8 cellular contexts compared by ENCODE assay signal in the genomic region with DNA sequence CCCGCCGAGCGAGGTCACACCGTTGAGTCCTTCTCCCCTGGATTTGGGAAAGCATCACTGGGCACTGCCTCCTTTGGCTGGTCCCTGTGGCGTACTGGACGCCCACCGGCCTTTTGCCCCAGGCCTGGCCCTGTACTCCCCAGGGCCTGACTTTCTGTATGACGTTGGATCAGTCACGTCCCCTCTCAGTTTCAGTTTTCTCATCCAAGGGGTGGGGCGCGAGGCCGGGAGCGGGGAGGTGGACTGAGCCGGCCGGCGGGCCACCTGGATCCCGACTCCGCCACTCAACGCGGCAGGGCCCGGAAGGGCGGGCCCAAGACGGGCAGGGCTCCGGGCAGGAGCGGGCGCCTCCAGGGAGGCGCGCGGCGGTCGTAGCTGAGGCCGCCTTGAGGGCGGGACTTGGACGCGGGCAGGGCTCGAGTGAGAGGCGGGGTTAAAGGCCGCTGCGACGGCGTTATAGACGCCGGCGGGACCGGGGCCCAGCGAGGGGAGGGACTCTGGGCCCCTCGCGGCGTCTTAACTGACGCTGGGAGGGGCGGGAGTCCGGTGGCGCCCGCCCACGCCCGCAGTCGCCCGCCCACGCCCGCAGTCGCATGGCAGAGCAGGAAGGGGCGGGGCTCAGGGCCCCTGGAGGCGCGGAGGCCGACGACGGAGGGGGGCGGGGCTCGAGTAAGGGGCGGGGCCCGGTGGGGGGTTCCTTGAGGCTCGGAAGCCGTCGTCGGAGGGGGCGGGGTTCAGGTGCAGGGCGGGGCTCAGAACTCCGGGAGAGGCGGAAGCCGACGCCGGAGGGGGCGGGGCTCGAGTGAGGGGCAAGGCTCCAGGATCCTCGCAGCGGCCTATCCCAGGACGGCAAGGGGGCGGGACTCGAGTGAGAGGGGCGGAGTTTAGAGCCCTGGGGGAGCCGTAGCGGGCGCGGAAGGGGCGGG. TPM values are rescaled to one million over a fixed set of nuclear protein-coding genes. Genes with fewer than 3 reads are reported as not detected.
DNase-seq lines count a peak whose midpoint lies in the region; ATAC-seq and TF ChIP-seq lines count a peak whose summit lies in the region.

No MANE protein-coding gene starts in this region.

- TF ChIP-seq CTCF in C4-2B (conservative IDR thresholded peaks at IDR 0.05) (no peak), coronary artery (IDR thresholded peaks at IDR 0.05) (no peak)

- peak; percentile 94 for DNase-seq in NCI-H526 treated with DMSO at 0.1 percent for 48 hours (lab: John Stamatoyannopoulos, UW)
- peak; percentile 100 for DNase-seq in activated CD4-positive, alpha-beta T cell treated with anti-CD3 and anti-CD28 coated beads, Interleukin-2, amount 10 ng/mL, durations not matched to agents 7 days and 5 days
- peak; percentile 100 for DNase-seq in coronary artery (ENCODE audit: low spot score)
- peak; percentile 100 for DNase-seq in left lobe of liver (ENCODE audit: low spot score)
- peak; percentile 100 for DNase-seq in stimulated activated CD4-positive, alpha-beta T cell treated with anti-CD3 and anti-CD28 coated beads, Interleukin-1b, Interleukin-23, amount 100 ng/mL, for 48 hours

- peaks cover 28% of the 10 kb centered on the region for H3K36me3 Mint-ChIP-seq in activated CD4-positive, alpha-beta T cell treated with anti-CD3 and anti-CD28 coated beads, Interleukin-2, amount 10 ng/mL, durations not matched to agents 7 days and 5 days (ENCODE audit: low read depth)

- peaks cover 13% of the 10 kb centered on the region for H3K9me3 Mint-ChIP-seq in activated CD4-positive, alpha-beta T cell treated with anti-CD3 and anti-CD28 coated beads, Interleukin-2, amount 10 ng/mL, durations not matched to agents 7 days and 5 days

- H3K4me3 ChIP-seq in coronary artery, result peak overlapping the region; percentile 91

- CTCF ChIA-PET in activated CD4-positive, alpha-beta T cell treated with anti-CD3 and anti-CD28 coated beads, Interleukin-2, amount 10 ng/mL, durations not matched to agents 7 days and 5 days (lab: Charles Lee), result interaction anchor here (0.8 to 1.6 kb wide), 3 partner anchors 10 to 13 kb away, joined by 3 to 7 read pairs (median 4); no protein-coding TSS in a partner anchor

- no peaks in the 10 kb centered on the region for H3K27me3 Mint-ChIP-seq in activated CD4-positive, alpha-beta T cell treated with anti-CD3 and anti-CD28 coated beads, Interleukin-2, amount 10 ng/mL, durations not matched to agents 7 days and 5 days

- peak overlapping the region; percentile 72 for H3K4me3 Mint-ChIP-seq in activated CD4-positive, alpha-beta T cell treated with anti-CD3 and anti-CD28 coated beads, Interleukin-2, amount 10 ng/mL, durations not matched to agents 7 days and 5 days

- peaks cover 77% of the 10 kb centered on the region for H3K4me1 Mint-ChIP-seq in activated CD4-positive, alpha-beta T cell treated with anti-CD3 and anti-CD28 coated beads, Interleukin-2, amount 10 ng/mL, durations not matched to agents 7 days and 5 days

- POLR2A ChIA-PET in activated CD4-positive, alpha-beta T cell treated with anti-CD3 and anti-CD28 coated beads, Interleukin-2, amount 10 ng/mL, durations not matched to agents 7 days and 5 days (lab: Charles Lee), result interaction anchor here (0.6 to 1.9 kb wide), 2 partner anchors 17 to 31 kb away, joined by 5 to 6 read pairs; no protein-coding TSS in a partner anchor

- ATAC-seq in GM19372 (IDR thresholded peaks at IDR 0.05; ENCODE audit: low read depth, unreplicated experiment) (peak; percentile 66), HG03520 (IDR thresholded peaks at IDR 0.05; ENCODE audit: unreplicated experiment) (peak; percentile 71), left lobe of liver (peak; percentile 85)

- H3K27ac Mint-ChIP-seq in activated CD4-positive, alpha-beta T cell treated with anti-CD3 and anti-CD28 coated beads, Interleukin-2, amount 10 ng/mL, durations not matched to agents 7 days and 5 days, result peak overlapping the region; percentile 98

- H3K27ac ChIP-seq in C4-2B (peak overlapping the region; percentile 87), coronary artery (peak overlapping the region; percentile 92 to 98)

RNA-seq across cellular contexts. Expression of gene CARD19, which starts 0.5 kb away (rescaled TPM):
- total RNA-seq in activated CD4-positive, alpha-beta T cell treated with anti-CD3 and anti-CD28 coated beads, Interleukin-2, amount 10 ng/mL, durations not matched to agents 7 days and 5 days, result 10 to 100 TPM; 40.3 to 42.6 TPM
- total RNA-seq in left lobe of liver, result 8.5 TPM

RNA-seq across cellular contexts. Expression of gene SUSD3, which starts 37.0 kb away (rescaled TPM):
- 10 to 100 TPM; 81.1 to 85.8 TPM for total RNA-seq in activated CD4-positive, alpha-beta T cell treated with anti-CD3 and anti-CD28 coated beads, Interleukin-2, amount 10 ng/mL, durations not matched to agents 7 days and 5 days
- total RNA-seq in left lobe of liver, result 49.7 TPM

RNA-seq across cellular contexts. Expression of gene NINJ1, which starts 38.6 kb away (rescaled TPM):
- 10 to 100 TPM; 29.5 to 29.9 TPM for total RNA-seq in activated CD4-positive, alpha-beta T cell treated with anti-CD3 and anti-CD28 coated beads, Interleukin-2, amount 10 ng/mL, durations not matched to agents 7 days and 5 days
- total RNA-seq in left lobe of liver, result 53.3 TPM

Comparison
In these comparisons a context has a peak if more than half of its experiments do, and no peak if none do; other contexts are left out.
1. Peak in every context shown above with its lines: DNase-seq, ATAC-seq, H3K4me3 ChIP-seq and H3K27ac ChIP-seq.